15 cellular contexts compared by ENCODE assay signal in the genomic region with DNA sequence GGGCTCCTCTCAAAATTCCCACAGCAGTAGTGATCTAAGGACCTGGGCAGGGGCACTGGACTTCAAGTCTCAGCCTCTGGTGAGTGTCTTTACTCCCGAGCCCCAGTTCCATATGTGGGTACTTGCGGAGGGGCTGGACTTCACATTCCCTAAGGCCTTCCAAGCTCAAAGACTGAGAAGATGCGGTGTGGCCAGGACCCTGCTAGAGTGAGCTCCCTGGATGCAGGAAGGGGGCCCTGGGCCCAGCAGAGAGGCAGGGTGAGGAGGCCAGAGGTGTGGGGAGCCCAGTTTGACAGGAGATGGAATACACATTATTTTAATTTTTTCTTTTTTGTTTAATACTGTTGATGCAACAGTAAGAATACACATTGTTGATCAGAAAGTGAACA.
DNase-seq lines count a peak whose midpoint lies in the region; ATAC-seq and TF ChIP-seq lines count a peak whose summit lies in the region.
"Had no signal": no experiment of that assay in that cellular context is flagged by ENCODE, and none has a peak within 500 bp of the region (broad histone marks: within the 10 kb centered on the region; RNA-seq: fewer than 3 reads in every experiment).

No MANE protein-coding gene starts in this region.

- H4K20me1 ChIP-seq in DND-41 (ENCODE audit: insufficient read depth, low read length) (no peaks in the 10 kb centered on the region), osteoblast (ENCODE audit: insufficient read depth, low read length) (no peaks in the 10 kb centered on the region), PC-9 (ENCODE audit: insufficient read depth) (no peaks in the 10 kb centered on the region)

- intact Hi-C loops in PC-9 (cut with micrococcal nuclease; ENCODE audit: unreplicated experiment) = no loop called here

- no peaks in the 10 kb centered on the region for H3F3A ChIP-seq in PC-9 (ENCODE audit: insufficient read depth, low read depth)

- TF ChIP-seq CTCF in DND-41 (IDR thresholded peaks at IDR 0.05; ENCODE audit: borderline replicate concordance, extremely low read depth, low read length, poor library complexity, severe bottlenecking) (no peak), osteoblast (IDR thresholded peaks at IDR 0.05; ENCODE audit: extremely low read depth, low read depth, low read length) (no peak), PC-9 (conservative IDR thresholded peaks at IDR 0.05) (no peak)

- H3K4me1 ChIP-seq in DND-41 (ENCODE audit: insufficient read depth, low read length) (peaks cover 55% of the 10 kb centered on the region), osteoblast (ENCODE audit: insufficient read depth, low read length) (no peaks in the 10 kb centered on the region), PC-9 (replicated peaks; ENCODE audit: insufficient read depth) (no peaks in the 10 kb centered on the region)
- H3K4me1 ChIP-seq: SJSA1 had no signal

- BruUV-seq in PC-9 (replicated peaks; lab: Mats Ljungman, UMichigan) = no TSS peak

- DNase-seq in DND-41 (no peak), H7 (peak; percentile 25), islet precursor cell (peak; percentile 14), osteoblast (ENCODE audit: insufficient read length, low spot score, missing footprints) (peak; percentile 18), H4 (ENCODE audit: low spot score) (no peak), PC-9 (no peak)
- DNase-seq: COR-L47, DMS153, MV-4-11, NCI-H1417 treated with DMSO at 0.1 percent for 48 hours, NCI-H2029, NCI-H526 had no signal

- POLR2A ChIA-PET in PC-9 (lab: Charles Lee; ENCODE audit: unreplicated experiment) = no interaction called here

- H3K27ac ChIP-seq in DND-41 (ENCODE audit: low read length) (peak overlapping the region; percentile 79), osteoblast (ENCODE audit: low read depth, low read length) (no peak overlapping the region), PC-9 (no peak overlapping the region)
- H3K27ac ChIP-seq: RWPE1, SJSA1 had no signal

- H3K4me2 ChIP-seq in DND-41 (ENCODE audit: insufficient read depth, low read length) (no peak overlapping the region), osteoblast (ENCODE audit: insufficient read depth, low read length) (no peak overlapping the region), PC-9 (no peak overlapping the region)

- H3K9me3 ChIP-seq in DND-41 (ENCODE audit: insufficient read depth, low read length, severe bottlenecking) = no peaks in the 10 kb centered on the region
- H3K9me3 ChIP-seq in osteoblast (ENCODE audit: low read depth, low read length) = no peaks in the 10 kb centered on the region
- H3K9me3 ChIP-seq in PC-9 (ENCODE audit: insufficient read depth, low read depth) = no peaks in the 10 kb centered on the region
- H3K9me3 ChIP-seq: SJSA1 had no signal

- H3K36me3 ChIP-seq in DND-41 (ENCODE audit: insufficient read depth, low read length) = no peaks in the 10 kb centered on the region
- H3K36me3 ChIP-seq in H7 (replicated peaks; ENCODE audit: control insufficient read depth, insufficient read depth, low read length) = no peaks in the 10 kb centered on the region
- no peaks in the 10 kb centered on the region for H3K36me3 ChIP-seq in osteoblast (ENCODE audit: insufficient read depth, low read length)
- no peaks in the 10 kb centered on the region for H3K36me3 ChIP-seq in PC-9 (ENCODE audit: low read depth)
- H3K36me3 ChIP-seq: SJSA1 had no signal

- H3K4me3 ChIP-seq in DND-41 (ENCODE audit: low read depth in 1 of 2, low read length in 2 of 2) = no peak overlapping the region
- no peak overlapping the region for H3K4me3 ChIP-seq in H7 (ENCODE audit: insufficient read depth, low read depth, low read length)
- H3K4me3 ChIP-seq in osteoblast (ENCODE audit: insufficient read depth, low read length) = no peak overlapping the region
- no peak overlapping the region for H3K4me3 ChIP-seq in PC-9
- H3K4me3 ChIP-seq: SJSA1 had no signal

- H2AFZ ChIP-seq in DND-41 (ENCODE audit: low read depth, low read length) (no peak overlapping the region), osteoblast (ENCODE audit: low read length) (no peak overlapping the region), PC-9 (no peak overlapping the region)

- 0 out of 2 replicates have a peak overlapping the region, but pooled peaks have one; percentile 16 for H3K9ac ChIP-seq in DND-41 (ENCODE audit: low read depth, low read length)

- CTCF ChIA-PET in PC-9 (lab: Charles Lee) = no interaction called here

- no peaks in the 10 kb centered on the region for H3K9me2 ChIP-seq in PC-9 (ENCODE audit: insufficient read depth)

- no peak for ATAC-seq in DND-41 (ENCODE audit: insufficient read depth, low read depth)
- ATAC-seq in HG02938 (IDR thresholded peaks at IDR 0.05; ENCODE audit: unreplicated experiment) = no peak

- no peaks in the 10 kb centered on the region for H3K79me2 ChIP-seq in DND-41 (ENCODE audit: insufficient read depth, low read length)
- H3K79me2 ChIP-seq in osteoblast (ENCODE audit: insufficient read depth, low read length) = no peaks in the 10 kb centered on the region
- H3K79me2 ChIP-seq in PC-9 (ENCODE audit: low read depth) = no peaks in the 10 kb centered on the region

- H3K27me3 ChIP-seq in DND-41 (ENCODE audit: insufficient read depth, low read length, poor library complexity) (no peaks in the 10 kb centered on the region), H7 (ENCODE audit: control insufficient read depth, insufficient read depth, low read length) (peaks cover 3% of the 10 kb centered on the region; the same call in 1 of the 2 replicates), osteoblast (ENCODE audit: insufficient read depth, low read length) (no peaks in the 10 kb centered on the region), PC-9 (ENCODE audit: insufficient read depth, low read depth) (peaks cover 70% of the 10 kb centered on the region)
- H3K27me3 ChIP-seq: SJSA1 had no signal

Comparison
In these comparisons a context has a peak if more than half of its experiments do, and no peak if none do; other contexts are left out.
1. DNase-seq: peak in H7 (single experiment), islet precursor cell (single experiment) and osteoblast (single experiment); none in DND-41 (single experiment), H4 (single experiment) and PC-9 (0 of 2).